16 cellular contexts compared by ENCODE assay signal in the genomic region with DNA sequence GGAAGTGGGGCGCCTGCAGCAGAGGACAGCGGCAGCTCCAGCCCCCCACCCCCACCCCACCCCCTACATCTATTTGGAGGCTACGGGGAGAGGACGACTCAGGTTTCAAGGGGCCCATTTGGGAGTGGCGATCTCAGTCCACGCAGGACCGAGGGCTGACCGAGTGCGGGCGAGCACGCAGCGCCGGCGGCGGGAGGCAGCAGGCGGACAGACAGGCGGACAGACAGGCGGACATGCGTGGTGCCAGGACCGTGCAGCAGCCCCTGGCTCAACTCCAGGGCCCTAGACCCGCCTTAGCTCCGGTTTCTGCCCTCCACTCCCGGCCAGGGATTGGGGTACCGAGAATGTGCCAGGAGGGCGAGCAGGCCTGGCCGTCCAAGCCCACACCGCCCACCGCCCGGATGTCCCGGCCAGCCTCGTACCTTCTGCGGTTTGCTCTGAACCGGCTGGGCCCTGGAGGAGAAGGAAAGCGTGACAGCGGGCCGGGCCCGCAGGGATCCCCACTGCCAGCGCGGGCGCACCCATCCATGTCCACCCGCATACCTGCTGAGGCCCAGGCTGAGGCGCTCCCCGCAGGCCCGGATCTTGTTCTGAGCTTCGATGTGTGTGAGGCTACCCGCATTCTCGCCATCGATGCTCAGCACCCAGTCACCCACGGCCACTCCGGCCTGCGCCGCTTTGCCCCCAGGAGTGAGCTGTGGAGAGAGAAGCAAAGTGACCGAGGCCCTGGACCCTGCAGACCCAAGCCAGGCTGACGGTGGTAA. TPM values are rescaled to one million over a fixed set of nuclear protein-coding genes. Genes with fewer than 3 reads are reported as not detected.
A peak's percentile ranks its signal among the peaks of the same experiment; 100 is the strongest.
DNase-seq lines count a peak whose midpoint lies in the region; ATAC-seq, FAIRE-seq and TF ChIP-seq lines count a peak whose summit lies in the region.
"Had no signal": no experiment of that assay in that cellular context is flagged by ENCODE, and none has a peak within 500 bp of the region (broad histone marks: within the 10 kb centered on the region; RNA-seq: fewer than 3 reads in every experiment).

No MANE protein-coding gene starts in this region.

- FAIRE-seq in small intestine (lab: Jason Lieb, UNC): no peak
- FAIRE-seq: colon, H54 had no signal

- intact Hi-C loops in left ventricle myocardium inferior (cut with micrococcal nuclease): no loop called here
- intact Hi-C loops in CD4-positive, alpha-beta T cell (cut with DNase I, micrococcal nuclease): no loop called here
- intact Hi-C loops in head of caudate nucleus (cut with DNase I): no loop called here

- H3K4me3 ChIP-seq in right atrium auricular region: no peak overlapping the region
- no peak overlapping the region for H3K4me3 ChIP-seq in left ventricle myocardium inferior
- peak overlapping the region; percentile 98 for H3K4me3 ChIP-seq in coronary artery
- H3K4me3 ChIP-seq in small intestine (ENCODE audit: low read depth in 1 of 2, low read length in 2 of 2): no peak overlapping the region

- DNase-seq in right atrium auricular region (ENCODE audit: low spot score): no peak
- no peak for DNase-seq in left ventricle myocardium inferior
- no peak for DNase-seq in coronary artery (ENCODE audit: low spot score)
- DNase-seq in osteocyte (ENCODE audit: extremely low spot score, unreplicated experiment): no peak
- no peak for DNase-seq in NCI-H69 (lab: John Stamatoyannopoulos, UW)
- DNase-seq in CD4-positive, alpha-beta T cell: no peak
- no peak for DNase-seq in head of caudate nucleus
- DNase-seq in small intestine: no peak
- DNase-seq: hypothalamus; NCI-H1417 treated with DMSO at 0.1 percent for 48 hours; stimulated activated CD4-positive, alpha-beta T cell treated with anti-CD3 and anti-CD28 coated beads, Interleukin-4, amount 100 ng/mL, for 24 hours had no signal

- H3K36me3 Mint-ChIP-seq in osteocyte (ENCODE audit: unreplicated experiment): peaks cover 24% of the 10 kb centered on the region
- peaks cover 5% of the 10 kb centered on the region for H3K36me3 Mint-ChIP-seq in CD4-positive, alpha-beta T cell (ENCODE audit: low read depth)

- POLR2A ChIA-PET in CD4-positive, alpha-beta T cell (lab: Charles Lee): no interaction called here

- peak overlapping the region; percentile 91 for H3K27ac Mint-ChIP-seq in osteocyte (ENCODE audit: unreplicated experiment)
- no peak overlapping the region for H3K27ac Mint-ChIP-seq in CD4-positive, alpha-beta T cell
- H3K27ac Mint-ChIP-seq: activated naive CD8-positive, alpha-beta T cell treated with anti-CD3 and anti-CD28 coated beads, Interleukin-2, amount 50 U/mL, for 24 hours had no signal

- TF ChIP-seq CTCF in right atrium auricular region (IDR thresholded peaks at IDR 0.05): no peak
- no peak for TF ChIP-seq CTCF in left ventricle myocardium inferior (IDR thresholded peaks at IDR 0.05; ENCODE audit: borderline replicate concordance)
- TF ChIP-seq CTCF in coronary artery (IDR thresholded peaks at IDR 0.05): no peak
- no peak for TF ChIP-seq CTCF in osteocyte (IDR thresholded peaks at IDR 0.05)
- no peak for TF ChIP-seq CTCF in CD4-positive, alpha-beta T cell (IDR thresholded peaks at IDR 0.05)

- no peak overlapping the region for H3K4me3 Mint-ChIP-seq in osteocyte (ENCODE audit: unreplicated experiment)
- H3K4me3 Mint-ChIP-seq in CD4-positive, alpha-beta T cell: no peak overlapping the region
- H3K4me3 Mint-ChIP-seq: activated naive CD8-positive, alpha-beta T cell treated with anti-CD3 and anti-CD28 coated beads, Interleukin-2, amount 50 U/mL, for 24 hours had no signal

- H3K27ac ChIP-seq in right atrium auricular region (peak overlapping the region; percentile 95 to 97), left ventricle myocardium inferior (replicated peaks) (no peak overlapping the region), coronary artery (peak overlapping the region; percentile 91 to 100), small intestine (ENCODE audit: low read depth in 1 of 2, low read length in 1 of 2) (no peak overlapping the region)
- H3K27ac ChIP-seq in CD4-positive, alpha-beta T cell (ENCODE audit: low read depth, low read length): no peak overlapping the region
- H3K27ac ChIP-seq: KMS-11, VCaP had no signal

- H3K4me1 Mint-ChIP-seq in osteocyte (ENCODE audit: unreplicated experiment): peaks cover 49% of the 10 kb centered on the region
- H3K4me1 Mint-ChIP-seq in CD4-positive, alpha-beta T cell (ENCODE audit: low read depth): peaks cover 6% of the 10 kb centered on the region

- WGBS in small intestine, 3 donors: 92 to 95% (median 93%) methylated on average over 49 to 54 of the region's 54 CpGs

- no peaks in the 10 kb centered on the region for H3K9me3 Mint-ChIP-seq in osteocyte (ENCODE audit: unreplicated experiment)
- H3K9me3 Mint-ChIP-seq in CD4-positive, alpha-beta T cell: no peaks in the 10 kb centered on the region
- H3K9me3 Mint-ChIP-seq: activated naive CD8-positive, alpha-beta T cell treated with anti-CD3 and anti-CD28 coated beads, Interleukin-2, amount 50 U/mL, for 24 hours had no signal

- H3K27me3 Mint-ChIP-seq in osteocyte (ENCODE audit: unreplicated experiment): no peaks in the 10 kb centered on the region
- H3K27me3 Mint-ChIP-seq in CD4-positive, alpha-beta T cell: no peaks in the 10 kb centered on the region
- H3K27me3 Mint-ChIP-seq: activated naive CD8-positive, alpha-beta T cell treated with anti-CD3 and anti-CD28 coated beads, Interleukin-2, amount 50 U/mL, for 24 hours had no signal

- ATAC-seq in CD4-positive, alpha-beta T cell (ENCODE audit: poor library complexity): no peak

- CTCF ChIA-PET in CD4-positive, alpha-beta T cell (lab: Charles Lee): interaction anchor here (1.4 to 1.5 kb wide), 2 partner anchors 9 to 88 kb away, joined by 5 to 6 read pairs; no protein-coding TSS in a partner anchor

- H3K27me3 ChIP-seq in right atrium auricular region (no peaks in the 10 kb centered on the region), left ventricle myocardium inferior (ENCODE audit: low read depth) (peaks cover 16% of the 10 kb centered on the region), small intestine (ENCODE audit: control insufficient read depth in 2 of 2, insufficient read depth in 2 of 2, low read length in 2 of 2) (no peaks in the 10 kb centered on the region)
- no peaks in the 10 kb centered on the region for H3K27me3 ChIP-seq in CD4-positive, alpha-beta T cell (ENCODE audit: control insufficient read depth, insufficient read depth, low read length)

- H3K36me3 ChIP-seq in right atrium auricular region (peaks cover 67% of the 10 kb centered on the region), left ventricle myocardium inferior (peaks cover 59% of the 10 kb centered on the region), small intestine (ENCODE audit: control insufficient read depth in 2 of 2, insufficient read depth in 2 of 2, low read length in 2 of 2) (no peaks in the 10 kb centered on the region)

- H3K9me3 ChIP-seq in right atrium auricular region: no peaks in the 10 kb centered on the region
- H3K9me3 ChIP-seq in left ventricle myocardium inferior (replicated peaks): no peaks in the 10 kb centered on the region
- H3K9me3 ChIP-seq in CD4-positive, alpha-beta T cell (ENCODE audit: control insufficient read depth, low read length): no peaks in the 10 kb centered on the region
- no peaks in the 10 kb centered on the region for H3K9me3 ChIP-seq in small intestine (ENCODE audit: control insufficient read depth, low read depth)

- H3K4me1 ChIP-seq in right atrium auricular region (peaks cover 0 to 60% of the 10 kb centered on the region in 2 donors), left ventricle myocardium inferior (peaks cover 57% of the 10 kb centered on the region), small intestine (ENCODE audit: control insufficient read depth in 2 of 2, insufficient read depth in 1 of 2, low read depth in 1 of 2, low read length in 1 of 2) (peaks cover 0 to 3% of the 10 kb centered on the region in 2 donors)

RNA-seq across cellular contexts. Expression of gene PDLIM7, which starts 5.2 kb away (rescaled TPM):
- total RNA-seq in right atrium auricular region: 10 to 100 TPM; 45.8 to 56.0 TPM
- total RNA-seq in left ventricle myocardium inferior: 54.4 TPM
- total RNA-seq in osteocyte: 312 and 358 TPM in 2 replicates
- 1 to 10 TPM; 5.2 to 6.0 TPM for total RNA-seq in CD4-positive, alpha-beta T cell
- polyA plus RNA-seq in small intestine: 10 to 100 TPM in 1 of 3 donors, 1 to 10 TPM in 2; 3.8 to 44.4 (median 8.9) TPM

RNA-seq across cellular contexts. Expression of gene DOK3, which starts 17.5 kb away (rescaled TPM):
- total RNA-seq in right atrium auricular region (1 to 10 TPM; 1.6 to 2.6 TPM), left ventricle myocardium inferior (3.3 TPM), osteocyte (5.5 and 7.2 TPM in 2 replicates)
- 1 to 10 TPM; 1.3 to 1.4 TPM for total RNA-seq in CD4-positive, alpha-beta T cell
- 1 to 10 TPM; 3.1 to 6.0 (median 4.1) TPM for polyA plus RNA-seq in small intestine

RNA-seq across cellular contexts. Expression of gene DBN1, which starts 18.7 kb away (rescaled TPM):
- total RNA-seq in right atrium auricular region (10 to 100 TPM; 25.0 to 47.2 TPM), left ventricle myocardium inferior (21.8 TPM), osteocyte (248 and 249 TPM in 2 replicates)
- total RNA-seq in CD4-positive, alpha-beta T cell: 1 to 10 TPM; 1.8 to 2.5 TPM
- 10 to 100 TPM in 1 of 3 donors, 1 to 10 TPM in 2; 1.6 to 32.0 (median 5.1) TPM for polyA plus RNA-seq in small intestine

RNA-seq across cellular contexts. Expression of gene DDX41, which starts 24.6 kb away (rescaled TPM):
- total RNA-seq in right atrium auricular region: 10 to 100 TPM; 40.9 to 45.5 TPM
- 29.7 TPM for total RNA-seq in left ventricle myocardium inferior
- total RNA-seq in osteocyte: 68.7 and 83.1 TPM in 2 replicates
- 10 to 100 TPM; 49.6 to 49.7 TPM for total RNA-seq in CD4-positive, alpha-beta T cell
- 10 to 100 TPM; 81.9 to 93.0 (median 82.3) TPM for polyA plus RNA-seq in small intestine

RNA-seq across cellular contexts. Expression of gene PRR7, which starts 45.6 kb away (rescaled TPM):
- total RNA-seq in right atrium auricular region (1 to 10 TPM in 1 of 2 donors, under 1 TPM in 1; 0.90 to 1.1 TPM), left ventricle myocardium inferior (2.1 TPM), osteocyte (2.8 and 4.4 TPM in 2 replicates)
- total RNA-seq in CD4-positive, alpha-beta T cell: 10 to 100 TPM; 23.3 to 23.5 TPM
- 1 to 10 TPM; 1.1 to 3.7 (median 3.0) TPM for polyA plus RNA-seq in small intestine

Comparison
In these comparisons a context has a peak if more than half of its experiments do, and no peak if none do; other contexts are left out.
1. H3K27ac ChIP-seq: peak in right atrium auricular region (2 of 2) and coronary artery (2 of 2); none in left ventricle myocardium inferior (single experiment), CD4-positive, alpha-beta T cell (single experiment) and small intestine (0 of 2).